ENCODE assay signal across 17 cellular contexts in the genomic region with DNA sequence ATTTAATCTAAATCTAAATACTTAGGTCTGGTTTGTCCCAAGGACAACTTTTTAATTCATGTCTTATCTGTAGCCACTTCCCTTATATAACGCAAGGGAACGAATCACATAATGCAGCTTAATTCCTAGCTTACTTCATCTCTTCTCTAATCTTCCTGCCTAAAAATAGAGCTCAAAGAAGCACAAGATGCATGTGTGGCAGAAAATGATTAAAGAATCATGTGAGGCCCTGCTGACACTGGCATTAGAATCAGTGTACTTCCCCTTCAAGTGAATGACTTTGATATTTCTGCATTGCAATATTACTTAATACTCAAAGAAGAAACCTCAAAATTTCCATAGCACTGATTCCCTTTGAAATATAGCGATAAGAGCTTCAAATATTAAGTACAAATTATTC.
"Had no signal": no experiment of that assay in that cellular context is flagged by ENCODE, and none has a peak within 500 bp of the region (broad histone marks: within the 10 kb centered on the region; RNA-seq: fewer than 3 reads in every experiment).

No MANE protein-coding gene starts in this region.

- H3K4me1 Mint-ChIP-seq: stimulated activated memory B cell treated with anti-CD40 and anti-IgM and Interleukin-4, amounts not matched to agents 10 μg/mL and 1 μg/mL and 100 μg/mL, for 72 hours had no signal

- H3K4me3 Mint-ChIP-seq: activated CD4-positive, alpha-beta memory T cell treated with anti-CD3 and anti-CD28 coated beads for 36 hours; activated naive CD4-positive, alpha-beta T cell treated with anti-CD3 and anti-CD28 coated beads for 36 hours; natural killer cell treated with Interleukin-12 subunit alpha and Interleukin-12 subunit beta and Interleukin-15 and Interleukin-18, amount 100 ng/mL, for 72 hours; stimulated activated memory B cell treated with anti-CD40 and anti-IgM and Interleukin-4, amounts not matched to agents 10 μg/mL and 1 μg/mL and 100 μg/mL, for 72 hours had no signal

- H3K27me3 Mint-ChIP-seq: activated CD4-positive, alpha-beta memory T cell treated with anti-CD3 and anti-CD28 coated beads for 36 hours; natural killer cell treated with Interleukin-12 subunit alpha and Interleukin-12 subunit beta and Interleukin-15 and Interleukin-18, amount 100 ng/mL, for 72 hours; stimulated activated memory B cell treated with anti-CD40 and anti-IgM and Interleukin-4, amounts not matched to agents 10 μg/mL and 1 μg/mL and 100 μg/mL, for 72 hours had no signal

- H3K36me3 Mint-ChIP-seq: activated CD4-positive, alpha-beta memory T cell treated with anti-CD3 and anti-CD28 coated beads for 36 hours; stimulated activated memory B cell treated with anti-CD40 and anti-IgM and Interleukin-4, amounts not matched to agents 10 μg/mL and 1 μg/mL and 100 μg/mL, for 72 hours had no signal

- ATAC-seq: body of pancreas; foreskin keratinocyte; natural killer cell treated with Interleukin-12 subunit alpha and Interleukin-12 subunit beta and Interleukin-15 and Interleukin-18, amount 100 ng/mL, for 72 hours; sciatic nerve had no signal

- DNase-seq: activated CD4-positive, alpha-beta memory T cell treated with anti-CD3 and anti-CD28 coated beads for 36 hours; activated CD4-positive, alpha-beta T cell treated with anti-CD3 and anti-CD28 coated beads for 48 hours; activated naive CD4-positive, alpha-beta T cell treated with anti-CD3 and anti-CD28 coated beads for 36 hours; activated T-cell treated with anti-CD3 and anti-CD28 coated beads, Interleukin-2, amount 50 U/mL, for 48 hours; body of pancreas; foreskin keratinocyte; hippocampal formation; kidney glomerular epithelial cell; midbrain; small intestine; stimulated activated CD4-positive, alpha-beta T cell treated with anti-CD3 and anti-CD28 coated beads, Interleukin-15, amount 100 ng/mL, for 24 hours; T-helper 1 cell; T-helper 9 cell; transverse colon had no signal

- H3K27ac Mint-ChIP-seq: activated CD4-positive, alpha-beta memory T cell treated with anti-CD3 and anti-CD28 coated beads for 36 hours; activated naive CD4-positive, alpha-beta T cell treated with anti-CD3 and anti-CD28 coated beads for 36 hours; natural killer cell treated with Interleukin-12 subunit alpha and Interleukin-12 subunit beta and Interleukin-15 and Interleukin-18, amount 100 ng/mL, for 72 hours; stimulated activated memory B cell treated with anti-CD40 and anti-IgM and Interleukin-4, amounts not matched to agents 10 μg/mL and 1 μg/mL and 100 μg/mL, for 72 hours had no signal
